24 cellular contexts compared by ENCODE assay signal in the genomic region with DNA sequence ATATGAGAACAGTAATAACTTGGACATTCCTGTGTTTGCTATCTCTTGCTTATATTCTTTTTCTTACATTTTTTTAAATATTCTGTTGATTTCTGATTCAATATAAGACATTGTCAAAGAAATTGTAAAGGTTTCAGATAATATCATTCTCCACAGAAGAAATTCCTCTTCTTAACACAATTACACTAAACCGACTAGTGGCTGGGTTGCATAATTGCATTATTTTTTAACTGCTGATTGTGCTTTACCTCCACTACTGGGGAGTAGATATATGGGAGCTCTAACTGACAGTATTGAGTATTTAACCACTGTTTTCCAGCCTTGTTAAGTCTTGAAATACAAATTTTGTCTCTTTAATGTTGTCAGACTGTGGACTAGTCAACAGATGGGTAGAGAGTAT.
DNase-seq lines count a peak whose midpoint lies in the region; TF ChIP-seq lines count a peak whose summit lies in the region.
"Had no signal": no experiment of that assay in that cellular context is flagged by ENCODE, and none has a peak within 500 bp of the region (broad histone marks: within the 10 kb centered on the region; RNA-seq: fewer than 3 reads in every experiment).

No MANE protein-coding gene starts in this region.

- no peak for TF ChIP-seq CTCF in osteoblast (IDR thresholded peaks at IDR 0.05; ENCODE audit: extremely low read depth, low read depth, low read length)

- peak; percentile 29 for DNase-seq in NCI-H82 (lab: John Stamatoyannopoulos, UW)
- DNase-seq in NCI-H82 treated with DMSO at 0.1 percent for 48 hours (lab: John Stamatoyannopoulos, UW; ENCODE audit: unreplicated experiment): no peak
- DNase-seq in Kasumi-1 (lab: John Stamatoyannopoulos, UW): peak; percentile 4 to 26
- peak; percentile 18 for DNase-seq in adipocyte (ENCODE audit: low read depth)
- DNase-seq in osteoblast (ENCODE audit: insufficient read length, low spot score, missing footprints): peak; percentile 22
- DNase-seq in cerebellum (ENCODE audit: low spot score): no peak
- DNase-seq in stimulated activated naive CD4-positive, alpha-beta T cell (lab: John Stamatoyannopoulos, UW): no peak
- no peak for DNase-seq in NCI-H446 treated with DMSO at 0.1 percent for 48 hours (lab: John Stamatoyannopoulos, UW)
- DNase-seq: activated CD4-positive, CD25-positive, alpha-beta regulatory T cell treated with anti-CD3 and anti-CD28 coated beads, Interleukin-2, amount 50 U/mL, for 72 hours; activated naive CD4-positive, alpha-beta T cell treated with Interleukin-2 at 50 U/mL for 16 hours; activated T-cell treated with anti-CD3 and anti-CD28 coated beads, Interleukin-2, amount 50 U/mL, for 24 hours; amygdala; COR-L47; left cardiac atrium; mesenchymal stem cell; MV-4-11; NCI-H187 treated with DMSO at 0.1 percent for 48 hours; NCI-H2227 treated with DMSO at 0.1 percent for 48 hours; pancreas; sigmoid colon; stimulated activated CD4-positive, alpha-beta T cell treated with anti-CD3 and anti-CD28 coated beads, Interleukin-15, amount 100 ng/mL, for 24 hours; stimulated activated CD8-positive, alpha-beta memory T cell treated with anti-CD3 and anti-CD28 coated beads, Interleukin-4, amount 100 ng/mL, for 48 hours; upper lobe of left lung had no signal

- H3K36me3 ChIP-seq in adipocyte (ENCODE audit: control insufficient read depth, insufficient read depth, low read length, severe bottlenecking) (no peaks in the 10 kb centered on the region), osteoblast (ENCODE audit: insufficient read depth, low read length) (no peaks in the 10 kb centered on the region)
- H3K36me3 ChIP-seq: cardiac muscle cell, pancreas, sigmoid colon, upper lobe of left lung had no signal

- H3K79me2 ChIP-seq in osteoblast (ENCODE audit: insufficient read depth, low read length): no peaks in the 10 kb centered on the region

- no peak overlapping the region for H3K4me3 ChIP-seq in adipocyte (ENCODE audit: low read length)
- H3K4me3 ChIP-seq in osteoblast (ENCODE audit: insufficient read depth, low read length): no peak overlapping the region
- H3K4me3 ChIP-seq: cardiac muscle cell, pancreas, sigmoid colon, upper lobe of left lung had no signal

- H3K9ac ChIP-seq in adipocyte (ENCODE audit: low read length): no peak overlapping the region

- H3K27ac ChIP-seq in osteoblast (ENCODE audit: low read depth, low read length): no peak overlapping the region
- H3K27ac ChIP-seq: cardiac muscle cell, pancreas, sigmoid colon, upper lobe of left lung had no signal

- H3K4me2 ChIP-seq in osteoblast (ENCODE audit: insufficient read depth, low read length): no peak overlapping the region

- H3K27me3 ChIP-seq in adipocyte (replicated peaks; ENCODE audit: control insufficient read depth, insufficient read depth, low read length) (no peaks in the 10 kb centered on the region), osteoblast (ENCODE audit: insufficient read depth, low read length) (no peaks in the 10 kb centered on the region)
- H3K27me3 ChIP-seq: cardiac muscle cell, pancreas, sigmoid colon, upper lobe of left lung had no signal

- no peak overlapping the region for H2AFZ ChIP-seq in osteoblast (ENCODE audit: low read length)

- no peaks in the 10 kb centered on the region for H4K20me1 ChIP-seq in osteoblast (ENCODE audit: insufficient read depth, low read length)

- no peaks in the 10 kb centered on the region for H3K4me1 ChIP-seq in adipocyte (ENCODE audit: control insufficient read depth, insufficient read depth, low read length)
- no peaks in the 10 kb centered on the region for H3K4me1 ChIP-seq in osteoblast (ENCODE audit: insufficient read depth, low read length)
- H3K4me1 ChIP-seq: pancreas, sigmoid colon, upper lobe of left lung had no signal

- peaks cover 2% of the 10 kb centered on the region for H3K9me3 ChIP-seq in adipocyte (ENCODE audit: control insufficient read depth, low read length)
- no peaks in the 10 kb centered on the region for H3K9me3 ChIP-seq in osteoblast (ENCODE audit: low read depth, low read length)
- H3K9me3 ChIP-seq: pancreas, sigmoid colon, upper lobe of left lung had no signal

Comparison
In these comparisons a context has a peak if more than half of its experiments do, and no peak if none do; other contexts are left out.
1. DNase-seq: peak in NCI-H82 (single experiment), Kasumi-1 (2 of 2), adipocyte (single experiment) and osteoblast (single experiment); none in NCI-H82 treated with DMSO at 0.1 percent for 48 hours (single experiment), cerebellum (single experiment), stimulated activated naive CD4-positive, alpha-beta T cell (0 of 6) and NCI-H446 treated with DMSO at 0.1 percent for 48 hours (single experiment).